9 cellular contexts compared by ENCODE assay signal in the genomic region with DNA sequence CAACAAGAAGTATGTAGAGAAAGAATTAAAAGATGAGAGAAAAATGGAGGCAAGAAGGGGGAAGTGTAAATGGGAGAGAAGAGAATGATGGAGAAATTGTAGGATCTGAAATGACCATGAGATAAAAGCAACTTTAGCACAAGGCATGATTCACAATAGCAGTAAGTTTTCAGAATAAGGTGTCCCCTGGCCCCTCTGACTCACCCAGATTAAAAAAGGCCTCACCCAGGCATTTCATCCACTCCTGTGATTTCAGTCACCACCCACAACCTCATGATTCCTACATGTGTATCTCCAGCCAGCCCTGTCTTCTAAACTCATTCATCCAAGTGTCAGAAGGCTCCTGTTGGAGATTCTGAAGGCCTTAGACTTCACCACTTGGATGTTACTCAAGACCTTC.
A peak's percentile ranks its signal among the peaks of the same experiment; 100 is the strongest.
DNase-seq lines count a peak whose midpoint lies in the region; ATAC-seq and TF ChIP-seq lines count a peak whose summit lies in the region.
"Had no signal": no experiment of that assay in that cellular context is flagged by ENCODE, and none has a peak within 500 bp of the region (broad histone marks: within the 10 kb centered on the region; RNA-seq: fewer than 3 reads in every experiment).

No MANE protein-coding gene starts in this region.

- H3K9ac ChIP-seq in adipocyte (ENCODE audit: low read length), result no peak overlapping the region

- DNase-seq in GM03348 (ENCODE audit: low spot score) (peak; percentile 21), NB4 (ENCODE audit: low read depth) (peak; percentile 67), adipocyte (ENCODE audit: low read depth) (peak; percentile 38), 8988T (no peak), NCI-H82 treated with DMSO at 0.1 percent for 48 hours (lab: John Stamatoyannopoulos, UW; ENCODE audit: unreplicated experiment) (no peak)
- DNase-seq in stimulated activated CD4-positive, alpha-beta T cell treated with anti-CD3 and anti-CD28 coated beads, Interleukin-15, amount 100 ng/mL, for 24 hours, result peak; percentile 68
- DNase-seq: heart left ventricle had no signal

- ATAC-seq in GM21529 (IDR thresholded peaks at IDR 0.05; ENCODE audit: unreplicated experiment), result no peak
- no peak for ATAC-seq in HG02571 (IDR thresholded peaks at IDR 0.05; ENCODE audit: unreplicated experiment)

- no peak for TF ChIP-seq CTCF in NB4 (IDR thresholded peaks at IDR 0.05; ENCODE audit: low read depth, low read length)

- peaks cover 11% of the 10 kb centered on the region for H3K9me3 ChIP-seq in adipocyte (ENCODE audit: control insufficient read depth, low read length)

- H3K36me3 ChIP-seq in adipocyte (ENCODE audit: control insufficient read depth, insufficient read depth, low read length, severe bottlenecking), result peaks cover 61% of the 10 kb centered on the region

- TF ChIP-seq POLR2A in NB4 (IDR thresholded peaks at IDR 0.05; ENCODE audit: extremely low read depth, insufficient read length), result no peak

- peaks cover 6% of the 10 kb centered on the region for H3K4me1 ChIP-seq in adipocyte (ENCODE audit: control insufficient read depth, insufficient read depth, low read length)

- H3K4me3 ChIP-seq in NB4 (ENCODE audit: low read depth, low read length) (no peak overlapping the region), adipocyte (ENCODE audit: low read length) (no peak overlapping the region)
- H3K4me3 ChIP-seq: heart left ventricle had no signal

- H3K27me3 ChIP-seq in adipocyte (replicated peaks; ENCODE audit: control insufficient read depth, insufficient read depth, low read length), result no peaks in the 10 kb centered on the region
- H3K27me3 ChIP-seq: heart left ventricle had no signal

Comparison
In these comparisons a context has a peak if more than half of its experiments do, and no peak if none do; other contexts are left out.
1. DNase-seq: peak in GM03348 (single experiment), NB4 (single experiment), adipocyte (single experiment) and stimulated activated CD4-positive, alpha-beta T cell treated with anti-CD3 and anti-CD28 coated beads, Interleukin-15, amount 100 ng/mL, for 24 hours (single experiment); none in 8988T (single experiment) and NCI-H82 treated with DMSO at 0.1 percent for 48 hours (single experiment).